In genomic region chr15:100525894-100526512, GRCh38 we compare ENCODE assay signal across 13 cellular contexts. TPM values are rescaled to one million over a fixed set of nuclear protein-coding genes. Genes with fewer than 3 reads are reported as not detected.
DNase-seq lines count a peak whose midpoint lies in the region; ATAC-seq and TF ChIP-seq lines count a peak whose summit lies in the region.
"Had no signal": no experiment of that assay in that cellular context is flagged by ENCODE, and none has a peak within 500 bp of the region (broad histone marks: within the 10 kb centered on the region; RNA-seq: fewer than 3 reads in every experiment).

No MANE protein-coding gene starts in this region.

- peak; percentile 5 for TF ChIP-seq CTCF in GM12873 (IDR thresholded peaks at IDR 0.05; ENCODE audit: insufficient read depth, low read depth, low read length, missing control alignments)
- peak in 2 of 4 experiments; percentile 18 to 42 for TF ChIP-seq CTCF in prostate gland (IDR thresholded peaks at IDR 0.05)

- H3K27ac ChIP-seq in prostate gland, result peak overlapping the region; percentile 7 to 47

- H3K4me1 ChIP-seq in prostate gland (replicated peaks), result no peaks in the 10 kb centered on the region

- H3K36me3 ChIP-seq in prostate gland, result no peaks in the 10 kb centered on the region

- no peak overlapping the region for H3K4me3 ChIP-seq in prostate gland

- DNase-seq in amygdala (lab: John Stamatoyannopoulos, UW) (peak in 46 of 56 donors; percentile 4 to 74 (median 40)), left ventricle myocardium superior (peak; percentile 73), prostate gland (ENCODE audit: low spot score) (peak; percentile 93), glomerular visceral epithelial cell (ENCODE audit: extremely low spot score) (no peak), NOMO-1 treated with DMSO at 0.1 percent for 48 hours (lab: John Stamatoyannopoulos, UW; ENCODE audit: unreplicated experiment) (no peak)
- no peak for DNase-seq in effector CD4-positive, alpha-beta T cell
- no peak for DNase-seq in central memory CD4-positive, alpha-beta T cell
- DNase-seq: DND-41; naive thymus-derived CD8-positive, alpha-beta T cell; NCI-H187; SW 1271 had no signal

- intact Hi-C loops in left ventricle myocardium superior (cut with micrococcal nuclease) (no loop called here), prostate gland (cut with DNase I) (no loop called here)

- H3K9me3 ChIP-seq in prostate gland, result no peaks in the 10 kb centered on the region

- peak; percentile 96 for ATAC-seq in left ventricle myocardium superior
- ATAC-seq: HCT116; naive thymus-derived CD8-positive, alpha-beta T cell had no signal

- WGBS in prostate gland, result 8% methylated on average over 8 of the region's 8 CpGs

- no peaks in the 10 kb centered on the region for H3K27me3 ChIP-seq in prostate gland (replicated peaks; ENCODE audit: insufficient read depth)

- TF ChIP-seq POLR2A in prostate gland (IDR thresholded peaks at IDR 0.05), result no peak

RNA-seq across cellular contexts. Expression of gene CERS3, which starts 2.7 kb away (rescaled TPM):
- total RNA-seq in left ventricle myocardium superior (not detected), prostate gland (1 to 10 TPM in 1 of 2 donors, under 1 TPM in 1; 0.73 to 4.0 TPM)

Comparison
In these comparisons a context has a peak if more than half of its experiments do, and no peak if none do; other contexts are left out.
1. DNase-seq: peak in amygdala (46 of 56), left ventricle myocardium superior (single experiment) and prostate gland (single experiment); none in effector CD4-positive, alpha-beta T cell (single experiment), central memory CD4-positive, alpha-beta T cell (single experiment), glomerular visceral epithelial cell (single experiment) and NOMO-1 treated with DMSO at 0.1 percent for 48 hours (single experiment).